ENCODE assay signal across 8 cellular contexts in the genomic region with DNA sequence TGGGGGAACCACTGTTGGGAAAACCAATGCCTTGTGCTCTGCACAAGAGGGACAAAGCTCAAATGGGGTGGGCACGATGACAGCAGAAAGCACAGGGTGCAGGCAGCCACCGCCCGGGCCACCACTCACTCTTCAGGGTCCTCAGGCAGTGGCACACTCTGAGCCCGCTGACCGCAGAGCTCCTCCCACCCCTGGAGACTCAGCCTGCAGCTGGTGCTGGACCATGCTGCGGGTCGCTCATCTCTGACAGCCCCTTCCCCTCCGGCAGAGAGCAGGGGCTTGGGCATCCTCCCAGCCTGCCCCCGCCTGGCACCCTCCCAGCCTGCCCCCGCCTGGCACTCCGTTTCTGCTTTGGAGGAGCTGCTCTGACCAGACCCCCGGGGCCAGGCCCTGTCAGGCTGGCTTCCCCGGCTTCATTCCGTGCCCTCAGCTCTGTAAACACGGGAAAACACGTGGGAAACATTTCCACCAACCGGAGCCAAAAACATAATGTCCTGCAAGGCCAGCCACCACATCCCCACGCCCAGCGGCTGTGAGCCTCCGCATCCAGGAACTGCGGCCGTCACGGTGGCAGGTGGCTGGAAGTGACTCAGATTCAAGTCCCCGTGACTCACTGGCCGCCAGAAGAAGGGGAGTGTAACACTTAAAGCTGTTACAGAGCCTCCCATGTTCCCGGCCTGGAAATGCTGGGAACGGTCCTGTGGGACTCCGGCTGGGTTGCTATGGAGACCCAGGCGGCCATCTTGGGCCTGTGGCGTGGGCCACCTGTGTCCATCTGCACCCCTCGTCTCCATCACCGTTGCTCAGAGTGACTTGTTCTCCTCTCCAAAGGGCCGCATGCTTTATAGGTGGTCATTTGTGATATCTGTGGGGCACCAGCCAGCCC. TPM values are rescaled to one million over a fixed set of nuclear protein-coding genes. Genes with fewer than 3 reads are reported as not detected.
DNase-seq lines count a peak whose midpoint lies in the region; ATAC-seq and TF ChIP-seq lines count a peak whose summit lies in the region.

No MANE protein-coding gene starts in this region.

- peaks cover 51% of the 10 kb centered on the region for H3K4me1 ChIP-seq in adipocyte (ENCODE audit: control insufficient read depth, insufficient read depth, low read length)
- peaks cover 20 to 61% (median 31%) of the 10 kb centered on the region in 9 donors for H3K4me1 ChIP-seq in heart right ventricle

- 52 to 66% methylated on average over 33 of the region's 33 CpGs for WGBS in heart right ventricle, 2 donors

- ATAC-seq in heart right ventricle (peak; percentile 61 to 89 (median 80)), HG03354 (IDR thresholded peaks at IDR 0.05; ENCODE audit: poor library complexity, severe bottlenecking, unreplicated experiment) (no peak), GM18498 (IDR thresholded peaks at IDR 0.05; ENCODE audit: unreplicated experiment) (no peak), HG03378 (IDR thresholded peaks at IDR 0.05; ENCODE audit: unreplicated experiment) (no peak)

- in situ Hi-C loops in ACHN (cut with HindIII; ENCODE audit: low pct_ligation_motif_present, low pct_unique_long_range_greater_than_20kb, low sequenced_read_pairs), result no loop called here

- TF ChIP-seq CTCF in heart right ventricle (IDR thresholded peaks at IDR 0.05), result no peak

- no peak overlapping the region for H3K4me3 ChIP-seq in adipocyte (ENCODE audit: low read length)
- peak overlapping the region in 2 of 10 donors; percentile 5 to 18 for H3K4me3 ChIP-seq in heart right ventricle
- H3K4me3 ChIP-seq in skeletal muscle cell (ENCODE audit: low read depth, low read length), result no peak overlapping the region

- H3K36me3 ChIP-seq in adipocyte (ENCODE audit: control insufficient read depth, insufficient read depth, low read length, severe bottlenecking) (no peaks in the 10 kb centered on the region), heart right ventricle (no peaks in the 10 kb centered on the region)

- H3K27ac ChIP-seq in heart right ventricle, result peak overlapping the region; percentile 35 to 72 (median 64)

- peak overlapping the region; percentile 37 for H3K9ac ChIP-seq in adipocyte (ENCODE audit: low read length)

- peaks cover 15% of the 10 kb centered on the region for H3K9me3 ChIP-seq in adipocyte (ENCODE audit: control insufficient read depth, low read length)
- peaks cover 0 to 11% (median 0%) of the 10 kb centered on the region in 11 donors for H3K9me3 ChIP-seq in heart right ventricle

- DNase-seq in ACHN, result peak; percentile 91
- DNase-seq in HPDE6-E6E7 (ENCODE audit: extremely low spot score), result peak; percentile 71
- DNase-seq in adipocyte (ENCODE audit: low read depth), result peak; percentile 86
- peak; percentile 79 to 83 for DNase-seq in heart right ventricle
- peak; percentile 92 for DNase-seq in skeletal muscle cell (ENCODE audit: low read depth)

- intact Hi-C loops in heart right ventricle (cut with DNase I), result loop anchor here in 4 of 10 donors (5.0 to 10.0 kb wide), 3 partner anchors 77 to 137 kb away; no protein-coding TSS in a partner anchor

- no peaks in the 10 kb centered on the region for H3K27me3 ChIP-seq in adipocyte (replicated peaks; ENCODE audit: control insufficient read depth, insufficient read depth, low read length)
- H3K27me3 ChIP-seq in heart right ventricle, result no peaks in the 10 kb centered on the region

RNA-seq across cellular contexts. Expression of gene SNED1, which starts 6.8 kb away (rescaled TPM):
- 10 to 100 TPM in 1 of 10 donors, 1 to 10 TPM in 9; 3.9 to 12.7 (median 6.3) TPM for total RNA-seq in heart right ventricle
- polyA plus RNA-seq in heart right ventricle, result 1 to 10 TPM; 4.2 to 6.9 TPM

Comparison
In these comparisons a context has a peak if more than half of its experiments do, and no peak if none do; other contexts are left out.
1. ATAC-seq: peak in heart right ventricle (8 of 8); none in HG03354 (single experiment), GM18498 (single experiment) and HG03378 (single experiment).
2. Peak in every context shown above with its lines, with median percentiles within 50 percentile points of each other: DNase-seq.